Comparison of ENCODE assay signal across 8 cellular contexts in the genomic region with DNA sequence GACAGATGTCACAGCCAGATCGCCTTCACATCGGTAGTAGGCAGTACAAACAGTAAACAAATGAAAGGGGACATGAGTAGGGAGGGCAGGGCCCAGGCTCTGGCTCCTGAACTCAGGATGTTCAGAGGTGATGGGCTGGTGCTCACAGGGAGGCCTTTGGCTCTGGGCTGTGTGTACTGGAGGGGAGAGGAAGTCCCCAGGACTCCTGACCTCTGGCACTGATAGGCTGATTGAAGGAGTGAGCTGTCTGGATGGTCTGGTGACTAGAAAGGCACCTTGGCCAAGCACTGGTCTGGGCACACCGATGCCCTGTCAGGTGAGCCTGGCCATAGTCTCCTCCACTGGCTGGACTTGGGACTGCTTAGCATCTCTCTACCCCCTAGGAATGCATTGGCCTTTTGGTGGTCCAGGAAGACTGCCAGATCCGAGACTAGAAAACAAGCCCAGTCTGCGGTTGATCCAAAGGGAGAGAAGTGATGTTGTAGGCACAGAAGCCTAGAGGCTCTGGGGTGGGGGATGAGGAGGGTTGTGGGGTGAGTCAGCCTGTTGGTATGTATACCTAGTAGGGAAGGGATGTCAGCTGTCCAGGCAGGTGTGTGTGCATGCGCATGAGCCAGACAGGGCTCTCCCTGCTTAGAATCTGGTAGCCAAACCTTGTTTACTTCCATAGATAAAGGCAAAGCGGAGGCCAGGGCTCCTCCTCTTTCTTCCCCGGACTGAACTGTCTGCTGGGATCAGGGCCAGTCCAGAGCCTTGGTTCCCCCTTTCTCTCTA. TPM values are rescaled to one million over a fixed set of nuclear protein-coding genes. Genes with fewer than 3 reads are reported as not detected.
DNase-seq lines count a peak whose midpoint lies in the region; ATAC-seq and TF ChIP-seq lines count a peak whose summit lies in the region.
"Had no signal": no experiment of that assay in that cellular context is flagged by ENCODE, and none has a peak within 500 bp of the region (broad histone marks: within the 10 kb centered on the region; RNA-seq: fewer than 3 reads in every experiment).

No MANE protein-coding gene starts in this region.

- no peak overlapping the region for H2AFZ ChIP-seq in neuronal stem cell (ENCODE audit: low read length)

- H2AK5ac ChIP-seq in neuronal stem cell (ENCODE audit: low read depth, low read length): peak overlapping the region; percentile 25

- H3K27ac Mint-ChIP-seq in activated naive CD8-positive, alpha-beta T cell treated with anti-CD3 and anti-CD28 coated beads, Interleukin-2, amount 10 ng/mL, durations not matched to agents 7 days and 5 days: no peak overlapping the region

- H3K9ac ChIP-seq in neuronal stem cell (ENCODE audit: low read depth, low read length, poor library complexity): no peak overlapping the region

- H3K36me3 Mint-ChIP-seq in activated naive CD8-positive, alpha-beta T cell treated with anti-CD3 and anti-CD28 coated beads, Interleukin-2, amount 10 ng/mL, durations not matched to agents 7 days and 5 days: peaks cover 2% of the 10 kb centered on the region

- peak overlapping the region; percentile 25 for H3K4me3 Mint-ChIP-seq in activated naive CD8-positive, alpha-beta T cell treated with anti-CD3 and anti-CD28 coated beads, Interleukin-2, amount 10 ng/mL, durations not matched to agents 7 days and 5 days

- H3K4me1 Mint-ChIP-seq in activated naive CD8-positive, alpha-beta T cell treated with anti-CD3 and anti-CD28 coated beads, Interleukin-2, amount 10 ng/mL, durations not matched to agents 7 days and 5 days: peaks cover 24% of the 10 kb centered on the region

- H3K23ac ChIP-seq in neuronal stem cell (ENCODE audit: low read depth, low read length, poor library complexity): no peak overlapping the region

- no peak overlapping the region for H3K4ac ChIP-seq in neuronal stem cell (ENCODE audit: low read length)

- no peak overlapping the region for H2BK15ac ChIP-seq in neuronal stem cell (ENCODE audit: low read length)

- no peak overlapping the region for H4K91ac ChIP-seq in neuronal stem cell (ENCODE audit: low read depth, low read length, poor library complexity)

- intact Hi-C loops in gastrocnemius medialis (cut with DNase I; ENCODE audit: low total_unique reads): no loop called here
- intact Hi-C loops in left ventricle myocardium inferior (cut with micrococcal nuclease): no loop called here

- H3K36me3 ChIP-seq in neuronal stem cell (replicated peaks in 1 of 2; ENCODE audit: control insufficient read depth in 2 of 2, insufficient read depth in 2 of 2, low read length in 2 of 2) (no peaks in the 10 kb centered on the region), gastrocnemius medialis (no peaks in the 10 kb centered on the region), left ventricle myocardium inferior (no peaks in the 10 kb centered on the region)

- H3K4me1 ChIP-seq in neuronal stem cell (ENCODE audit: control insufficient read depth in 2 of 2, insufficient read depth in 1 of 2, low read depth in 1 of 2, low read length in 2 of 2): peaks cover 13 to 15% of the 10 kb centered on the region in 2 donors
- peaks cover 0 to 13% of the 10 kb centered on the region in 2 donors for H3K4me1 ChIP-seq in gastrocnemius medialis
- H3K4me1 ChIP-seq in left ventricle myocardium inferior: peaks cover 18% of the 10 kb centered on the region

- H3K27me3 Mint-ChIP-seq in activated naive CD8-positive, alpha-beta T cell treated with anti-CD3 and anti-CD28 coated beads, Interleukin-2, amount 10 ng/mL, durations not matched to agents 7 days and 5 days: peaks cover 37% of the 10 kb centered on the region

- H3K18ac ChIP-seq in neuronal stem cell (ENCODE audit: low read length): peak overlapping the region; percentile 33

- no peaks in the 10 kb centered on the region for H3K79me1 ChIP-seq in neuronal stem cell (ENCODE audit: low read depth, low read length)

- POLR2A ChIA-PET in activated naive CD8-positive, alpha-beta T cell treated with anti-CD3 and anti-CD28 coated beads, Interleukin-2, amount 10 ng/mL, durations not matched to agents 7 days and 5 days (lab: Charles Lee): no interaction called here

- H3K27me3 ChIP-seq in neuronal stem cell (ENCODE audit: control insufficient read depth in 3 of 3, insufficient read depth in 3 of 3, low read depth in 1 of 3, low read length in 3 of 3): peaks cover 18 to 69% (median 38%) of the 10 kb centered on the region in 3 experiments
- H3K27me3 ChIP-seq in gastrocnemius medialis: peaks cover 24 to 34% (median 29%) of the 10 kb centered on the region in 3 donors
- peaks cover 53% of the 10 kb centered on the region for H3K27me3 ChIP-seq in left ventricle myocardium inferior (ENCODE audit: low read depth)

- no peaks in the 10 kb centered on the region for H3K9me3 Mint-ChIP-seq in activated naive CD8-positive, alpha-beta T cell treated with anti-CD3 and anti-CD28 coated beads, Interleukin-2, amount 10 ng/mL, durations not matched to agents 7 days and 5 days

- H3K9me3 ChIP-seq in neuronal stem cell (replicated peaks in 1 of 2; ENCODE audit: control insufficient read depth in 2 of 2, insufficient read depth in 1 of 2, low read depth in 1 of 2, low read length in 2 of 2): peaks cover 0 to 3% of the 10 kb centered on the region in 2 donors
- no peaks in the 10 kb centered on the region for H3K9me3 ChIP-seq in gastrocnemius medialis
- H3K9me3 ChIP-seq in left ventricle myocardium inferior (replicated peaks): no peaks in the 10 kb centered on the region

- peak; percentile 43 for DNase-seq in HT1080 (ENCODE audit: low read depth)
- no peak for DNase-seq in activated naive CD8-positive, alpha-beta T cell treated with anti-CD3 and anti-CD28 coated beads, Interleukin-2, amount 10 ng/mL, durations not matched to agents 7 days and 5 days
- DNase-seq in neuronal stem cell (ENCODE audit: low spot score): no peak
- no peak for DNase-seq in gastrocnemius medialis
- DNase-seq in left ventricle myocardium inferior: no peak
- DNase-seq: occipital lobe had no signal

- H3K4me2 ChIP-seq in neuronal stem cell (ENCODE audit: insufficient read depth, low read length, poor library complexity, severe bottlenecking): no peak overlapping the region

- H3K4me3 ChIP-seq in neuronal stem cell (ENCODE audit: low read length in 2 of 2) (no peak overlapping the region), gastrocnemius medialis (no peak overlapping the region), left ventricle myocardium inferior (no peak overlapping the region)

- H2BK120ac ChIP-seq in neuronal stem cell (ENCODE audit: low read depth, low read length): no peak overlapping the region

- H3K14ac ChIP-seq in neuronal stem cell (ENCODE audit: low read length): no peak overlapping the region

- no CpG with 5 or more reads among the region's 8 CpGs for WGBS in neuronal stem cell (ENCODE audit: extremely low coverage in 2 of 2, insufficient read length in 2 of 2, insufficient replicate concordance in 1 of 2), 2 donors

- H3K27ac ChIP-seq in neuronal stem cell (replicated peaks; ENCODE audit: low read length) (no peak overlapping the region), gastrocnemius medialis (no peak overlapping the region), left ventricle myocardium inferior (replicated peaks) (no peak overlapping the region)

- no peak for TF ChIP-seq CTCF in gastrocnemius medialis (IDR thresholded peaks at IDR 0.05 in 4 of 5, conservative IDR thresholded peaks at IDR 0.05 in 1 of 5)
- no peak for TF ChIP-seq CTCF in left ventricle myocardium inferior (IDR thresholded peaks at IDR 0.05; ENCODE audit: borderline replicate concordance)

- H4K8ac ChIP-seq in neuronal stem cell (ENCODE audit: low read depth, low read length): no peak overlapping the region

- in situ Hi-C loops in gastrocnemius medialis (cut with MboI; ENCODE audit: low sequenced_read_pairs in 4 of 4): no loop called here

- no peak overlapping the region for H2BK5ac ChIP-seq in neuronal stem cell (ENCODE audit: low read length)

- no peak for TF ChIP-seq POLR2A in gastrocnemius medialis (IDR thresholded peaks at IDR 0.05)

- ATAC-seq in activated naive CD8-positive, alpha-beta T cell treated with anti-CD3 and anti-CD28 coated beads, Interleukin-2, amount 10 ng/mL, durations not matched to agents 7 days and 5 days (ENCODE audit: low read depth): no peak
- ATAC-seq in gastrocnemius medialis (no peak), HG02678 (IDR thresholded peaks at IDR 0.05; ENCODE audit: unreplicated experiment) (no peak)

- no peak overlapping the region for H2BK12ac ChIP-seq in neuronal stem cell (ENCODE audit: low read length)

RNA-seq across cellular contexts. Expression of a gene that starts 1.9 kb away (rescaled TPM):
- 0.35 and 0.63 TPM in 2 replicates for total RNA-seq in HT1080 (2014; rRNA removed; shearing (Covaris generic))
- polyA plus RNA-seq in HT1080 (2015; cell fraction: cytosol; rRNA removed): 0.06 TPM in 1 of 2 replicates, not detected in the other
- polyA plus RNA-seq in HT1080 (2015; cell fraction: nucleus; rRNA removed): 0.51 and 0.66 TPM in 2 replicates
- 1 to 10 TPM; 6.6 to 7.3 TPM for total RNA-seq in activated naive CD8-positive, alpha-beta T cell treated with anti-CD3 and anti-CD28 coated beads, Interleukin-2, amount 10 ng/mL, durations not matched to agents 7 days and 5 days
- 3.1 TPM for polyA plus RNA-seq in neuronal stem cell (2013, experiment 1 of 2)
- polyA plus RNA-seq in neuronal stem cell (2013, experiment 2 of 2): 3.1 TPM
- total RNA-seq in gastrocnemius medialis (1 to 10 TPM in 2 of 4 donors, under 1 TPM in 1, not detected in 1; 0.42 to 5.0 (median 1.0) TPM), left ventricle myocardium inferior (0.55 TPM)

RNA-seq across cellular contexts. Expression of a gene that starts 17.2 kb away (rescaled TPM):
- total RNA-seq in HT1080 (2014; rRNA removed; shearing (Covaris generic)): not detected in 2 replicates
- not detected in 2 replicates for polyA plus RNA-seq in HT1080 (2015; cell fraction: cytosol; rRNA removed)
- polyA plus RNA-seq in HT1080 (2015; cell fraction: nucleus; rRNA removed): not detected in 2 replicates
- total RNA-seq in activated naive CD8-positive, alpha-beta T cell treated with anti-CD3 and anti-CD28 coated beads, Interleukin-2, amount 10 ng/mL, durations not matched to agents 7 days and 5 days: not detected
- not detected for polyA plus RNA-seq in neuronal stem cell (2013, experiment 1 of 2)
- 0.07 TPM for polyA plus RNA-seq in neuronal stem cell (2013, experiment 2 of 2)
- total RNA-seq in gastrocnemius medialis: under 1 TPM in 1 of 4 donors, not detected in 3; 0.51 TPM
- not detected for total RNA-seq in left ventricle myocardium inferior
- total RNA-seq: activated CD8-positive, alpha-beta memory T cell treated with anti-CD3 and anti-CD28 coated beads for 36 hours; occipital lobe had no signal

RNA-seq across cellular contexts. Expression of a gene that starts 28.3 kb away (rescaled TPM):
- total RNA-seq in HT1080 (2014; rRNA removed; shearing (Covaris generic)): 0.43 and 1.5 TPM in 2 replicates
- 0.53 and 0.58 TPM in 2 replicates for polyA plus RNA-seq in HT1080 (2015; cell fraction: cytosol; rRNA removed)
- 0.24 and 1.2 TPM in 2 replicates for polyA plus RNA-seq in HT1080 (2015; cell fraction: nucleus; rRNA removed)
- not detected for total RNA-seq in activated naive CD8-positive, alpha-beta T cell treated with anti-CD3 and anti-CD28 coated beads, Interleukin-2, amount 10 ng/mL, durations not matched to agents 7 days and 5 days
- polyA plus RNA-seq in neuronal stem cell (2013, experiment 1 of 2): 0.38 TPM
- polyA plus RNA-seq in neuronal stem cell (2013, experiment 2 of 2): 0.37 TPM
- not detected for total RNA-seq in gastrocnemius medialis
- total RNA-seq in left ventricle myocardium inferior: not detected

RNA-seq across cellular contexts. Expression of a gene that starts 38.4 kb away (rescaled TPM):
- total RNA-seq in HT1080 (2014; rRNA removed; shearing (Covaris generic)): 28.0 and 40.7 TPM in 2 replicates
- polyA plus RNA-seq in HT1080 (2015; cell fraction: cytosol; rRNA removed): 24.7 and 42.0 TPM in 2 replicates
- 36.4 and 49.2 TPM in 2 replicates for polyA plus RNA-seq in HT1080 (2015; cell fraction: nucleus; rRNA removed)
- 10 to 100 TPM; 45.6 to 47.2 TPM for total RNA-seq in activated naive CD8-positive, alpha-beta T cell treated with anti-CD3 and anti-CD28 coated beads, Interleukin-2, amount 10 ng/mL, durations not matched to agents 7 days and 5 days
- polyA plus RNA-seq in neuronal stem cell (2013, experiment 1 of 2): 41.3 TPM
- 37.8 TPM for polyA plus RNA-seq in neuronal stem cell (2013, experiment 2 of 2)
- total RNA-seq in gastrocnemius medialis (10 to 100 TPM in 2 of 4 donors, 1 to 10 TPM in 2; 5.3 to 25.0 (median 11.4) TPM), left ventricle myocardium inferior (16.0 TPM)

RNA-seq across cellular contexts. Expression of a gene that starts 38.8 kb away (rescaled TPM):
- 18.4 and 22.3 TPM in 2 replicates for total RNA-seq in HT1080 (2014; rRNA removed; shearing (Covaris generic))
- 15.1 and 17.4 TPM in 2 replicates for polyA plus RNA-seq in HT1080 (2015; cell fraction: cytosol; rRNA removed)
- polyA plus RNA-seq in HT1080 (2015; cell fraction: nucleus; rRNA removed): 34.4 and 43.4 TPM in 2 replicates
- 10 to 100 TPM; 30.1 to 31.7 TPM for total RNA-seq in activated naive CD8-positive, alpha-beta T cell treated with anti-CD3 and anti-CD28 coated beads, Interleukin-2, amount 10 ng/mL, durations not matched to agents 7 days and 5 days
- 7.3 TPM for polyA plus RNA-seq in neuronal stem cell (2013, experiment 1 of 2)
- 8.2 TPM for polyA plus RNA-seq in neuronal stem cell (2013, experiment 2 of 2)
- total RNA-seq in gastrocnemius medialis (10 to 100 TPM; 11.4 to 18.9 (median 14.7) TPM), left ventricle myocardium inferior (24.7 TPM)
